Comparison of ENCODE assay signal across 27 cellular contexts in the genomic region with DNA sequence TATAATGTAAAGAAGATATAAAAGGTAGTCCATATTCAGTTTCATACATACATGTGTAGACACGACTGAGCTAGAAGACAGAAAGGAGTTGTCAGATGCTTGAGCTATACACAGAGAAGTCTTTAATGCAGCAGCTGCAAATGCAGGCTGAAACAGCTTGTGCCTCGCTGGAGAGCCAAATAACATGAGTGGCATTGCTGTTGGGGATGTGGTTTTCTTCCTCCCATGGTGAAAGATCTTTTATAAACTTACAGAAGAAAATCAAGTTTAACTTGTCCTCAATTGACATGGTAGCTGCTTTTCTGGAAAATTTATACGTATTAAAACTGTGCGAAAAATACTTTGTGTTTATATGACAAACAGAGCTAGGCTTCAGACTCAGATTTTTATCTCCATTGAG.
"Had no signal": no experiment of that assay in that cellular context is flagged by ENCODE, and none has a peak within 500 bp of the region (broad histone marks: within the 10 kb centered on the region; RNA-seq: fewer than 3 reads in every experiment).

No MANE protein-coding gene starts in this region.

- H3K27me3 ChIP-seq: adrenal gland, ascending aorta, brain microvascular endothelial cell, foreskin keratinocyte, transverse colon had no signal

- H3K36me3 ChIP-seq: adrenal gland, ascending aorta, brain microvascular endothelial cell, lower lobe of right lung, transverse colon had no signal

- H3K4me3 Mint-ChIP-seq: activated naive CD8-positive, alpha-beta T cell; activated T-cell treated with anti-CD3 and anti-CD28 coated beads, Interleukin-2, amount 50 U/mL, for 72 hours; dendritic cell treated with granulocyte-macrophage colony-stimulating factor and Interleukin-4, amounts not matched to agents 40 ng/mL and 50 ng/mL, for 4 days; nephron progenitor cell; stimulated activated naive B cell treated with anti-CD40 and anti-IgM and Interleukin-4, amounts not matched to agents 10 μg/mL and 1 μg/mL and 100 μg/mL, for 72 hours; T-cell; T-helper 2 cell treated with Interferon-gamma antibody and Interleukin-4, amounts not matched to agents 5 μg/mL and 100 μg/mL, for 36 hours had no signal

- H3K9me3 ChIP-seq: adrenal gland, ascending aorta, lower lobe of right lung, transverse colon had no signal

- FAIRE-seq: endometrium, keratinocyte, urothelium cell line had no signal

- DNase-seq: activated CD4-positive, alpha-beta T cell treated with anti-CD3 and anti-CD28 coated beads for 1 hour; activated CD4-positive, alpha-beta T cell treated with anti-CD3 and anti-CD28 coated beads, Interleukin-2, amount 50 U/mL, for 4 hours; activated effector memory CD4-positive, alpha-beta T cell treated with anti-CD3 and anti-CD28 coated beads, Interleukin-2, amount 50 U/mL, for 16 hours; activated T-cell treated with anti-CD3 and anti-CD28 coated beads, Interleukin-2, amount 50 U/mL, for 72 hours; adrenal gland; caudate nucleus; effector CD4-positive, alpha-beta T cell; erythroblast; lower lobe of right lung; midbrain; nephron progenitor cell; posterior cingulate gyrus; stimulated activated CD4-positive, alpha-beta T cell treated with anti-CD3 and anti-CD28 coated beads, Interleukin-2, amount 100 ng/mL, for 48 hours; stimulated activated CD8-positive, alpha-beta memory T cell treated with anti-CD3 and anti-CD28 coated beads, Interleukin-4, amount 100 ng/mL, for 48 hours; stimulated activated naive B cell treated with anti-CD40 and anti-IgM and Interleukin-4, amounts not matched to agents 10 μg/mL and 1 μg/mL and 100 μg/mL, for 72 hours; T-cell; transverse colon had no signal

- ATAC-seq: activated T-cell treated with anti-CD3 and anti-CD28 coated beads, Interleukin-2, amount 50 U/mL, for 72 hours; foreskin keratinocyte; sciatic nerve; stimulated activated naive B cell treated with anti-CD40 and anti-IgM and Interleukin-4, amounts not matched to agents 10 μg/mL and 1 μg/mL and 100 μg/mL, for 72 hours; T-cell had no signal

- H3K27ac ChIP-seq: adrenal gland, ascending aorta, lower lobe of right lung had no signal

- H3K27ac Mint-ChIP-seq: activated naive CD8-positive, alpha-beta T cell; activated T-cell treated with anti-CD3 and anti-CD28 coated beads, Interleukin-2, amount 50 U/mL, for 72 hours; dendritic cell treated with granulocyte-macrophage colony-stimulating factor and Interleukin-4, amounts not matched to agents 40 ng/mL and 50 ng/mL, for 4 days; nephron progenitor cell; stimulated activated naive B cell treated with anti-CD40 and anti-IgM and Interleukin-4, amounts not matched to agents 10 μg/mL and 1 μg/mL and 100 μg/mL, for 72 hours; T-helper 2 cell treated with Interferon-gamma antibody and Interleukin-4, amounts not matched to agents 5 μg/mL and 100 μg/mL, for 36 hours had no signal

- H3K4me3 ChIP-seq: adrenal gland, ascending aorta, lower lobe of right lung, transverse colon had no signal

- H3K4me1 Mint-ChIP-seq: stimulated activated naive B cell treated with anti-CD40 and anti-IgM and Interleukin-4, amounts not matched to agents 10 μg/mL and 1 μg/mL and 100 μg/mL, for 72 hours had no signal

- H3K27me3 Mint-ChIP-seq: activated naive CD8-positive, alpha-beta T cell; T-cell had no signal
